Comparison of ENCODE assay signal across 8 cellular contexts in the genomic region with DNA sequence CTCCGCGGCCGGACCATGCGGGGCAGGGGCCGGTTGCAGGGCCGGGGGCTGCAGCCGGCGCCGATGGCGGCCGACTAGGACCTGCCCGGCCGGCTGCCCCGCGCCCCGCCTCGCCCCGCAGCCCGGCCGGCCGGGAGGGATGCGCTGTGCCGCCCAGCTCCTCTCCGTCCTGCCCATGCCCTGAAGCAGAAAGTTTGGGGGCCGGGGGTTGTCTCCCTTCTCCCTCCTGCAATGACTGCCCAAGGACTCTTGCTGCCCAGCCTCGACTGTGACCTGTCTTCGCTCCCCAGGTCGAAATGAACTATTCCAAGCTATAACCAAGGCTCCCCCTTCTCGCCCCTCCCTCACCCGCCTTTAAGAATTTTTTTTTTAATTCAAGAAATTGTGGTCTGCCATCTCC. TPM values are rescaled to one million over a fixed set of nuclear protein-coding genes. Genes with fewer than 3 reads are reported as not detected.
DNase-seq lines count a peak whose midpoint lies in the region; ATAC-seq, FAIRE-seq and TF ChIP-seq lines count a peak whose summit lies in the region.

No MANE protein-coding gene starts in this region.

- H3K9me3 Mint-ChIP-seq in Caco-2 (ENCODE audit: unreplicated experiment): no peaks in the 10 kb centered on the region
- no peaks in the 10 kb centered on the region for H3K9me3 Mint-ChIP-seq in astrocyte (ENCODE audit: unreplicated experiment)
- H3K9me3 Mint-ChIP-seq in type B pancreatic cell: no peaks in the 10 kb centered on the region

- H3K79me2 ChIP-seq in astrocyte (ENCODE audit: insufficient read depth, low read length): no peaks in the 10 kb centered on the region

- peak overlapping the region; percentile 66 for H3K4me3 ChIP-seq in Caco-2 (ENCODE audit: low read depth, low read length)
- peak overlapping the region; percentile 60 for H3K4me3 ChIP-seq in astrocyte (ENCODE audit: insufficient read depth, low read depth, low read length)
- H3K4me3 ChIP-seq in lower leg skin (ENCODE audit: low read depth, poor library complexity, severe bottlenecking): peak overlapping the region; percentile 46

- peak overlapping the region; percentile 100 for H3K4me2 ChIP-seq in astrocyte (ENCODE audit: low read length)

- H3K27ac Mint-ChIP-seq in Caco-2 (ENCODE audit: unreplicated experiment) (no peak overlapping the region), astrocyte (ENCODE audit: unreplicated experiment) (no peak overlapping the region), type B pancreatic cell (no peak overlapping the region)

- intact Hi-C loops in Caco-2 (cut with micrococcal nuclease; ENCODE audit: unreplicated experiment) (loop anchor here (2.0 kb wide), 1 partner anchor 97 kb away; no protein-coding TSS in a partner anchor), lower leg skin (cut with DNase I; ENCODE audit: low total_unique reads) (no loop called here)

- peak; percentile 16 for ATAC-seq in HG02884 (IDR thresholded peaks at IDR 0.05; ENCODE audit: unreplicated experiment)

- H3K4me3 Mint-ChIP-seq in Caco-2 (ENCODE audit: unreplicated experiment) (peak overlapping the region; percentile 83), astrocyte (ENCODE audit: unreplicated experiment) (peak overlapping the region; percentile 90), type B pancreatic cell (peak overlapping the region; percentile 87)

- 0% methylated on average over 11 to 12 of the region's 30 CpGs for WGBS in lower leg skin, 2 donors

- H3K36me3 ChIP-seq in Caco-2 (ENCODE audit: control insufficient read depth, insufficient read depth, low read length) (no peaks in the 10 kb centered on the region), astrocyte (ENCODE audit: insufficient read depth, low read length) (no peaks in the 10 kb centered on the region)

- H3K9ac ChIP-seq in astrocyte (ENCODE audit: low read length): peak overlapping the region; percentile 67

- DNase-seq in Caco-2 (no peak), astrocyte (ENCODE audit: low read depth) (no peak), lower leg skin (ENCODE audit: low spot score in 2 of 2) (peak in 1 of 2 donors; percentile 86), type B pancreatic cell (ENCODE audit: extremely low spot score, unreplicated experiment) (no peak), COLO829 (ENCODE audit: low spot score) (no peak), hippocampal formation (lab: John Stamatoyannopoulos, UW) (no peak)
- no peak for DNase-seq in activated CD4-positive, alpha-beta T cell treated with anti-CD3 and anti-CD28 coated beads for 4 hours

- peaks cover 8% of the 10 kb centered on the region for H4K20me1 ChIP-seq in astrocyte (ENCODE audit: insufficient read depth, low read length)

- H3K36me3 Mint-ChIP-seq in Caco-2 (ENCODE audit: insufficient read depth, unreplicated experiment): no peaks in the 10 kb centered on the region
- peaks cover 2% of the 10 kb centered on the region for H3K36me3 Mint-ChIP-seq in astrocyte (ENCODE audit: low read depth, unreplicated experiment)
- H3K36me3 Mint-ChIP-seq in type B pancreatic cell: no peaks in the 10 kb centered on the region

- H3K4me1 Mint-ChIP-seq in Caco-2 (ENCODE audit: low read depth, unreplicated experiment) (peaks cover 7% of the 10 kb centered on the region), astrocyte (ENCODE audit: low read depth, unreplicated experiment) (peaks cover 27% of the 10 kb centered on the region), type B pancreatic cell (ENCODE audit: unreplicated experiment) (peaks cover 33% of the 10 kb centered on the region)

- no TSS peak for BruUV-seq in Caco-2 (replicated peaks; lab: Mats Ljungman, UMichigan)

- CTCF ChIA-PET in Caco-2 (lab: Charles Lee): interaction anchor here (0.7 to 4.3 kb wide), 8 partner anchors 19 to 421 kb away, joined by 3 to 57 read pairs (median 4); no protein-coding TSS in a partner anchor

- H3K4me1 ChIP-seq in Caco-2 (no peaks in the 10 kb centered on the region), astrocyte (ENCODE audit: insufficient read depth, low read length) (peaks cover 23% of the 10 kb centered on the region)

- H3K27me3 ChIP-seq in Caco-2 (replicated peaks; ENCODE audit: control insufficient read depth, insufficient read depth, low read length) (no peaks in the 10 kb centered on the region; the same call in 1 of the 2 replicates), astrocyte (ENCODE audit: insufficient read depth, low read length) (peaks cover 7% of the 10 kb centered on the region)

- H3K27me3 Mint-ChIP-seq in Caco-2 (ENCODE audit: insufficient read depth, unreplicated experiment) (peaks cover 5% of the 10 kb centered on the region), astrocyte (ENCODE audit: low read depth, unreplicated experiment) (no peaks in the 10 kb centered on the region), type B pancreatic cell (peaks cover 38% of the 10 kb centered on the region)

- H2AFZ ChIP-seq in astrocyte (ENCODE audit: low read depth, low read length): peak overlapping the region; percentile 75

- H3K9me3 ChIP-seq in Caco-2: no peaks in the 10 kb centered on the region
- no peaks in the 10 kb centered on the region for H3K9me3 ChIP-seq in astrocyte (ENCODE audit: insufficient read depth, low read depth, low read length)

- TF ChIP-seq CTCF in Caco-2 (IDR thresholded peaks at IDR 0.05; ENCODE audit: insufficient read depth in 1 of 2, low read depth in 1 of 2, low read length in 1 of 2, severe bottlenecking in 1 of 2, unreplicated experiment in 1 of 2): no peak
- TF ChIP-seq CTCF in astrocyte (IDR thresholded peaks at IDR 0.05; ENCODE audit: insufficient read depth, low read depth, low read length): no peak
- TF ChIP-seq CTCF in lower leg skin (IDR thresholded peaks at IDR 0.05): no peak
- no peak for TF ChIP-seq CTCF in type B pancreatic cell (conservative IDR thresholded peaks at IDR 0.05)

- no peak for TF ChIP-seq POLR2A in lower leg skin (IDR thresholded peaks at IDR 0.05)

- no peak for FAIRE-seq in astrocyte (lab: Jason Lieb, UNC)

- POLR2A ChIA-PET in Caco-2 (lab: Charles Lee): interaction anchor here (0.6 kb wide), 1 partner anchor 57 kb away, joined by 3 read pairs; no protein-coding TSS in a partner anchor

- H3K27ac ChIP-seq in astrocyte (ENCODE audit: low read depth, low read length): no peak overlapping the region

RNA-seq across cellular contexts. Expression of gene TMCC2, which starts 0.3 kb away (rescaled TPM):
- total RNA-seq in Caco-2 (2022) (0.60 and 0.91 TPM in 2 replicates), astrocyte (10.6 and 10.8 TPM in 2 replicates), lower leg skin (1 to 10 TPM; 2.2 to 4.2 (median 3.5) TPM), type B pancreatic cell (ENCODE audit: low replicate concordance) (3.0 and 6.2 TPM in 2 replicates)

RNA-seq across cellular contexts. Expression of gene DSTYK, which starts 16.6 kb away (rescaled TPM):
- total RNA-seq in Caco-2 (2022) (6.2 and 6.3 TPM in 2 replicates), astrocyte (15.2 and 15.4 TPM in 2 replicates), lower leg skin (10 to 100 TPM; 15.3 to 21.3 (median 17.7) TPM), type B pancreatic cell (ENCODE audit: low replicate concordance) (11.2 and 11.7 TPM in 2 replicates)
